2 cellular contexts compared by ENCODE assay signal in the genomic region with DNA sequence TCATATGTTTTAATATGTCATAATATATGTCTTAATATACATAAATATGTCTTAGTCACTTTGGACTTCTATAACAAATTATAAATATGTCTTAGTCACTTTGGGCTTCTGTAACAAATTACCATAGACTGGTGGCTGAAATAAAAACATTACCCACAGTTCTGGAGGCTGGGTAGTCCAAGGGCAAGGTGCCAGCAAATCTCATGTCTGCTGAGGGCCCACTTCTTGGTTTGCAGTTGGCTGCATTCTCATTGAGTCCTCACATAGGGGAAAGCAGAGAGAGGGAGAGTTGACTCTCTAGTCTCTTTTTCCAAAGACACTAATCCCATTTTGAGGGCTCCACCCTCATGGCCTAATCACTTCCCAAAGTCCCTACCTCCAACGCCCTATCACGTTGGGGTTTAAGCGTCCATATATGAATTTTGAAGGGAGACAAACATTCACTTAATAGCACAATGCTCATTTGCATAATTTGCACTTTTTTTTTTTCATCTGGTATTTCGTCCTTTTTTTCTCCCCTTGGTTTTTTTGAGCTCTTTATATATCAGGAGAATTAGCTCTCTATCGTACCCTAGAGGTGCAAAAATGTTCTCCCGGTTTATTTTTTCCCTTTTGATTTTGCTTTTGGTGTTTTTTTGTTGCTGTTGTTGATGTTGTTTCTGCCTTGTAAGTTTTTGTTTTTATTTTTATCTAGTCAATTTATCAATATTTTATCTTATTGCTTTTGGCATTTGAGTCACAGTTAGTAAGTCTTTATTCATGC.
TF ChIP-seq lines count a peak whose summit lies in the region.

No MANE protein-coding gene starts in this region.

TF ChIP-seq in GM23338, 12 proteins besides CTCF, POLR2A, EP300 and RAD21:
- TF ChIP-seq NANOG (IDR thresholded peaks at IDR 0.05; ENCODE audit: borderline replicate concordance) (no peak), STAT1 (IDR thresholded peaks at IDR 0.05; ENCODE audit: unreplicated experiment) (no peak), ZNF331 (CRISPR knock-in tag; IDR thresholded peaks at IDR 0.05; ENCODE audit: low read depth) (no peak), EZH2phosphoT487 (IDR thresholded peaks at IDR 0.05; ENCODE audit: unreplicated experiment) (no peak), JUNB (IDR thresholded peaks at IDR 0.05; ENCODE audit: unreplicated experiment) (no peak), CREB1 (CRISPR knock-in tag; IDR thresholded peaks at IDR 0.05; ENCODE audit: low read depth) (no peak), EZH2 (IDR thresholded peaks at IDR 0.05; ENCODE audit: low read depth, unreplicated experiment) (no peak)
- TF ChIP-seq, protein P1, sequence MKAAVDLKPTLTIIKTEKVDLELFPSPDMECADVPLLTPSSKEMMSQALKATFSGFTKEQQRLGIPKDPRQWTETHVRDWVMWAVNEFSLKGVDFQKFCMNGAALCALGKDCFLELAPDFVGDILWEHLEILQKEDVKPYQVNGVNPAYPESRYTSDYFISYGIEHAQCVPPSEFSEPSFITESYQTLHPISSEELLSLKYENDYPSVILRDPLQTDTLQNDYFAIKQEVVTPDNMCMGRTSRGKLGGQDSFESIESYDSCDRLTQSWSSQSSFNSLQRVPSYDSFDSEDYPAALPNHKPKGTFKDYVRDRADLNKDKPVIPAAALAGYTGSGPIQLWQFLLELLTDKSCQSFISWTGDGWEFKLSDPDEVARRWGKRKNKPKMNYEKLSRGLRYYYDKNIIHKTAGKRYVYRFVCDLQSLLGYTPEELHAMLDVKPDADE (IDR thresholded peaks at IDR 0.05) = no peak
- TF ChIP-seq, protein P2, sequence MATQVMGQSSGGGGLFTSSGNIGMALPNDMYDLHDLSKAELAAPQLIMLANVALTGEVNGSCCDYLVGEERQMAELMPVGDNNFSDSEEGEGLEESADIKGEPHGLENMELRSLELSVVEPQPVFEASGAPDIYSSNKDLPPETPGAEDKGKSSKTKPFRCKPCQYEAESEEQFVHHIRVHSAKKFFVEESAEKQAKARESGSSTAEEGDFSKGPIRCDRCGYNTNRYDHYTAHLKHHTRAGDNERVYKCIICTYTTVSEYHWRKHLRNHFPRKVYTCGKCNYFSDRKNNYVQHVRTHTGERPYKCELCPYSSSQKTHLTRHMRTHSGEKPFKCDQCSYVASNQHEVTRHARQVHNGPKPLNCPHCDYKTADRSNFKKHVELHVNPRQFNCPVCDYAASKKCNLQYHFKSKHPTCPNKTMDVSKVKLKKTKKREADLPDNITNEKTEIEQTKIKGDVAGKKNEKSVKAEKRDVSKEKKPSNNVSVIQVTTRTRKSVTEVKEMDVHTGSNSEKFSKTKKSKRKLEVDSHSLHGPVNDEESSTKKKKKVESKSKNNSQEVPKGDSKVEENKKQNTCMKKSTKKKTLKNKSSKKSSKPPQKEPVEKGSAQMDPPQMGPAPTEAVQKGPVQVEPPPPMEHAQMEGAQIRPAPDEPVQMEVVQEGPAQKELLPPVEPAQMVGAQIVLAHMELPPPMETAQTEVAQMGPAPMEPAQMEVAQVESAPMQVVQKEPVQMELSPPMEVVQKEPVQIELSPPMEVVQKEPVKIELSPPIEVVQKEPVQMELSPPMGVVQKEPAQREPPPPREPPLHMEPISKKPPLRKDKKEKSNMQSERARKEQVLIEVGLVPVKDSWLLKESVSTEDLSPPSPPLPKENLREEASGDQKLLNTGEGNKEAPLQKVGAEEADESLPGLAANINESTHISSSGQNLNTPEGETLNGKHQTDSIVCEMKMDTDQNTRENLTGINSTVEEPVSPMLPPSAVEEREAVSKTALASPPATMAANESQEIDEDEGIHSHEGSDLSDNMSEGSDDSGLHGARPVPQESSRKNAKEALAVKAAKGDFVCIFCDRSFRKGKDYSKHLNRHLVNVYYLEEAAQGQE (IDR thresholded peaks at IDR 0.05; ENCODE audit: unreplicated experiment) = no peak

TF ChIP-seq in GM12878, 131 proteins besides CTCF, POLR2A, EP300 and RAD21:
- TF ChIP-seq ZNF384 (IDR thresholded peaks at IDR 0.05; ENCODE audit: borderline replicate concordance, low read depth, low read length) (no peak), POU2F2 (IDR thresholded peaks at IDR 0.05; ENCODE audit: borderline replicate concordance, low read depth, low read length) (peak; percentile 40; the same call in 1 of the 3 replicates)
